In genomic region chr6:15904651-15905376, GRCh38 we compare ENCODE assay signal across 1 cellular context.
TF ChIP-seq lines count a peak whose summit lies in the region.

No MANE protein-coding gene starts in this region.

TF ChIP-seq in H1, 55 proteins besides CTCF, POLR2A, EP300 and RAD21:
- TF ChIP-seq CTBP2 (IDR thresholded peaks at IDR 0.05; ENCODE audit: borderline replicate concordance, insufficient read depth, insufficient read length, low read length) (no peak), MAX (IDR thresholded peaks at IDR 0.05) (0 out of 2 replicates have a peak, but pooled peaks have one; percentile 23), TCF12 (IDR thresholded peaks at IDR 0.05; ENCODE audit: low read depth, low read length) (no peak), GTF2F1 (IDR thresholded peaks at IDR 0.05; ENCODE audit: borderline replicate concordance, low read depth, low read length) (no peak), TBP (IDR thresholded peaks at IDR 0.05; ENCODE audit: low read depth, low read length) (no peak), TAF7 (optimal IDR thresholded peaks at IDR 0.05; ENCODE audit: borderline replicate concordance, low read depth, low read length) (no peak), FOSL1 (IDR thresholded peaks at IDR 0.05; ENCODE audit: insufficient read depth, low read depth, low read length) (no peak), BACH1 (IDR thresholded peaks at IDR 0.05; ENCODE audit: low read length) (no peak)
